Comparison of ENCODE assay signal across 23 cellular contexts in the genomic region with DNA sequence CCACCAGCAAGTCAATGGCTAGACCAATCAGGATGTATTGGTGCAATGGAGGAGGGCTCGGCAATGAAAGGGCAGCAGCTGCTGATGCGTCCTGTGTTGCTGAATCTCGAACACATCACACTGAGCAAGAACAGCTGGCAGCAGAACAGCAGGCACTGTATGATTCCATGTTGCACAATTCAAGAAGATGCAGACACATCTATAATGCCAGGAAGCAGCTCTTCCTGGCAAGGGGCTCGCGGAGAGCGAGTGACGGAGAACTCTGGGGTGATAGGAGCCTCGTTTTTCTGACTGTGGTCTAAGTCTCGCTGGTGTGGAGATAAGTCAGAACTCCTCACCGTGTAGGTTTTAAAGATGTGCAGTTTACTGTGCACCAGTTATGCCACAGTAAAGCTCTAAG.
"Had no signal": no experiment of that assay in that cellular context is flagged by ENCODE, and none has a peak within 500 bp of the region (broad histone marks: within the 10 kb centered on the region; RNA-seq: fewer than 3 reads in every experiment).

No MANE protein-coding gene starts in this region.

- H3K36me3 ChIP-seq: breast epithelium, colonic mucosa, esophagus squamous epithelium, gastroesophageal sphincter, left ventricle myocardium inferior, ovary, right atrium auricular region, stomach, suprapubic skin, tibial nerve had no signal

- H3K27me3 ChIP-seq: breast epithelium, colonic mucosa, gastroesophageal sphincter, ovary, right atrium auricular region, stomach, suprapubic skin, tibial nerve had no signal

- H3K4me3 ChIP-seq: breast epithelium, colonic mucosa, esophagus squamous epithelium, gastroesophageal sphincter, left ventricle myocardium inferior, ovary, psoas muscle, right atrium auricular region, stomach, suprapubic skin, tibial nerve had no signal

- ATAC-seq: gastroesophageal sphincter; natural killer cell; psoas muscle; stimulated activated effector memory CD8-positive, alpha-beta T cell treated with anti-CD3 and anti-CD28 coated beads, Interleukin-12 subunit alpha, Interleukin-12 subunit beta, amount 100 ng/mL, for 72 hours; WTC11 had no signal

- DNase-seq: activated CD4-positive, alpha-beta T cell treated with anti-CD3 and anti-CD28 coated beads, Interleukin-2, amount 50 U/mL, for 48 hours; activated naive CD4-positive, alpha-beta T cell treated with Interleukin-2 at 50 U/mL for 16 hours; activated naive CD8-positive, alpha-beta T cell treated with anti-CD3 and anti-CD28 coated beads for 36 hours; activated T-cell treated with anti-CD3 and anti-CD28 coated beads, Interleukin-2, amount 50 U/mL, for 48 hours; amniotic stem cell; colonic mucosa; endodermal cell; esophagus squamous epithelium; hypothalamus; left ventricle myocardium inferior; midbrain; natural killer cell; ovary; psoas muscle; stimulated activated CD4-positive, alpha-beta T cell treated with anti-CD3 and anti-CD28 coated beads, Interleukin-1b, Interleukin-23, amount 100 ng/mL, for 48 hours; stomach had no signal

- H3K9me3 ChIP-seq: breast epithelium, colonic mucosa, esophagus squamous epithelium, gastroesophageal sphincter, left ventricle myocardium inferior, ovary, psoas muscle, right atrium auricular region, stomach, suprapubic skin, tibial nerve had no signal

- H3K27ac ChIP-seq: breast epithelium, colonic mucosa, esophagus squamous epithelium, left ventricle myocardium inferior, ovary, psoas muscle, right atrium auricular region, suprapubic skin, tibial nerve had no signal

- H3K4me1 ChIP-seq: breast epithelium, colonic mucosa, suprapubic skin had no signal
